ENCODE assay signal across 8 cellular contexts in the genomic region with DNA sequence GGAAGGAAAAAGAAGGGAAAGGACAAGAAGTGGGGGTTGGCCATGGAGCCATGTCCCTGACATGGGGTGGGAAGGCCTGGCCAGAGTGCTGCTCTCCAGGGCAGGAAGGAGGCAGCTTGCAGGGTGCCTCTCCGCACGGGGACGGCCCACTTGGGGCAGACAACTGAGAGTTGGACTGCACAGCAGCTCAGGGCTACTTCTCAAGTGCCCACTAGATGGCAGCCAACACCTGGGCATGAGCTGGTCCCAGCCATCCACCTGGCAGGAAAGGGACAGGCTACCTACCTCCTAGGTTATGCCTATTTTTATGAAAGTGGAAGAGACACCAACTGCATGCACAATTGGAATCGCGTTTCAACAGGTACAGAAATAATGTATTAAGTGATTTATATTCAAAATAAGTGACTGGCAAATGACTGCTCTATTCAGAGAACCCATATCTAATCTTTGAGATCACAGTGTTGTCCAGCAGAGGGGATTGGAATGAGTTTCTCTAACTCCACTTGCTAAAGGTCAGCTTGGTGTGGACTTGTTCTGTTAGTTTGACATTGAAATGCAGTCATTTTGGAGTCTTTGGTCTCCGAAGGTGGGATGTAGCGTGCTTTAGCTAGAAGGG.
DNase-seq lines count a peak whose midpoint lies in the region; ATAC-seq, FAIRE-seq and TF ChIP-seq lines count a peak whose summit lies in the region.

No MANE protein-coding gene starts in this region.

- no peaks in the 10 kb centered on the region for H3K27me3 Mint-ChIP-seq in chondrocyte (ENCODE audit: low read depth)

- peak; percentile 84 for ATAC-seq in GM19023 (IDR thresholded peaks at IDR 0.05; ENCODE audit: unreplicated experiment)
- peak; percentile 85 for ATAC-seq in HG03175 (IDR thresholded peaks at IDR 0.05; ENCODE audit: unreplicated experiment)
- peak; percentile 97 for ATAC-seq in HepG2

- 0% methylated on average over 7 of the region's 7 CpGs for WGBS in HepG2 (ENCODE audit: low lambda C conversion rate)

- H3K9me3 ChIP-seq in HepG2 (ENCODE audit: low read length) = no peaks in the 10 kb centered on the region

- peak; percentile 93 for TF ChIP-seq CTCF in chondrocyte (IDR thresholded peaks at IDR 0.05)
- peak; percentile 98 for TF ChIP-seq CTCF in HepG2 (CRISPR knock-in tag; IDR thresholded peaks at IDR 0.05)

- FAIRE-seq in HepG2 (lab: Jason Lieb, UNC) = peak; percentile 85

- no peak overlapping the region for H3K27ac ChIP-seq in HepG2 (ENCODE audit: extremely low read length, insufficient read depth, low read length)

- intact Hi-C loops in HepG2 (cut with micrococcal nuclease; ENCODE audit: unreplicated experiment) = loop anchor here (1.0 to 2.0 kb wide), 6 partner anchors 510 to 812 kb away; no protein-coding TSS in a partner anchor

- no peak overlapping the region for H3K4me2 ChIP-seq in HepG2 (ENCODE audit: low read depth, low read length)

- in situ Hi-C loops in HepG2 (cut with HindIII; ENCODE audit: extremely low pct_ligation_motif_present, low pct_unique_long_range_greater_than_20kb) = loop anchor here (5.0 kb wide), 2 partner anchors 517 to 767 kb away; no protein-coding TSS in a partner anchor

- peak; percentile 94 for TF ChIP-seq RAD21 in HepG2 (CRISPR knock-in tag; IDR thresholded peaks at IDR 0.05)

- no peak overlapping the region for H3K4me3 Mint-ChIP-seq in chondrocyte (ENCODE audit: unreplicated experiment)

- no peaks in the 10 kb centered on the region; a peak in 2 of 5 replicates for H3K27me3 ChIP-seq in HepG2 (ENCODE audit: control insufficient read depth in 1 of 2, insufficient read depth in 2 of 2, low read length in 2 of 2)

- H3K79me2 ChIP-seq in HepG2 (ENCODE audit: insufficient read depth, low read length) = no peaks in the 10 kb centered on the region

- H3K4me1 Mint-ChIP-seq in chondrocyte (ENCODE audit: low read depth) = peaks cover 14% of the 10 kb centered on the region

- H2AFZ ChIP-seq in HepG2 (ENCODE audit: low read length) = no peak overlapping the region

- no peaks in the 10 kb centered on the region for H3K4me1 ChIP-seq in HepG2 (ENCODE audit: insufficient read depth, low read length)

- CTCF ChIA-PET in HepG2 (lab: Yijun Ruan, JAX; ENCODE audit: low intra/inter-chr PET ratio, low total read pairs) = interaction anchor here (0.7 to 1.9 kb wide), 12 partner anchors 510 to 1064 kb away, joined by 3 to 12 read pairs (median 4); partner anchors contain the start of gene ROR2

- H3K27ac Mint-ChIP-seq in chondrocyte (ENCODE audit: unreplicated experiment) = no peak overlapping the region

- TF ChIP-seq POLR2A in HepG2 (IDR thresholded peaks at IDR 0.05; ENCODE audit: insufficient read depth in 1 of 2, low read depth in 2 of 2, low read length in 2 of 2) = no peak

- no peak overlapping the region for H3K4me3 ChIP-seq in HepG2 (replicated peaks in 1 of 3; ENCODE audit: insufficient read depth in 1 of 3, low read depth in 2 of 3, low read length in 3 of 3)

- no peaks in the 10 kb centered on the region for H3K36me3 Mint-ChIP-seq in chondrocyte (ENCODE audit: low read depth)

- POLR2A ChIA-PET in HepG2 (lab: Yijun Ruan, JAX) = interaction anchor here (1.5 kb wide), 1 partner anchor 510 kb away, joined by 4 read pairs; no protein-coding TSS in a partner anchor

- no peaks in the 10 kb centered on the region for H4K20me1 ChIP-seq in HepG2 (ENCODE audit: insufficient read depth, low read length)

- no peaks in the 10 kb centered on the region for H3K36me3 ChIP-seq in HepG2 (replicated peaks in 1 of 2; ENCODE audit: control insufficient read depth in 1 of 2, insufficient read depth in 2 of 2, low read length in 2 of 2)

- no TSS peak for BruUV-seq in HepG2 (replicated peaks; lab: Mats Ljungman, UMichigan)

- peaks cover 4% of the 10 kb centered on the region for H3K9me3 Mint-ChIP-seq in chondrocyte (ENCODE audit: low read depth)

- no peak for TF ChIP-seq EP300 in HepG2 (IDR thresholded peaks at IDR 0.05; ENCODE audit: low read depth in 2 of 2, low read length in 2 of 2)
- no peak for TF ChIP-seq EP300 in HepG2 (CRISPR knock-in tag; IDR thresholded peaks at IDR 0.05; ENCODE audit: borderline replicate concordance)

- no peak overlapping the region for H3K9ac ChIP-seq in HepG2 (ENCODE audit: insufficient read depth, low read depth, low read length)

- peak; percentile 87 for DNase-seq in Ammon's horn (ENCODE audit: low spot score)
- peak; percentile 40 for DNase-seq in NCI-H345 treated with DMSO at 0.1 percent for 48 hours (lab: John Stamatoyannopoulos, UW; ENCODE audit: unreplicated experiment)
- peak; percentile 84 for DNase-seq in activated CD4-positive, alpha-beta T cell treated with anti-CD3 and anti-CD28 coated beads for 48 hours
- DNase-seq in chondrocyte (ENCODE audit: low spot score) = no peak
- DNase-seq in HepG2 (ENCODE audit: low spot score) = peak; percentile 63
- peak; percentile 54 to 69 (median 59) for DNase-seq in stimulated activated CD4-positive, alpha-beta T cell treated with anti-CD3 and anti-CD28 coated beads, TNF-alpha, amount 100 ng/mL, for 24 hours (ENCODE audit: low read depth in 3 of 3)

TF ChIP-seq in HepG2, 621 proteins besides CTCF, POLR2A, EP300 and RAD21 (continues in another document):
- TF ChIP-seq ZNF746 (CRISPR knock-in tag; IDR thresholded peaks at IDR 0.05) (no peak), ZFP1 (CRISPR knock-in tag; IDR thresholded peaks at IDR 0.05) (no peak), YY1 (IDR thresholded peaks at IDR 0.05; ENCODE audit: insufficient read depth, insufficient replicate concordance, low read depth, low read length) (no peak), ZNF501 (CRISPR knock-in tag; IDR thresholded peaks at IDR 0.05) (peak; percentile 56; the same call in 1 of the 2 replicates), ZNF547 (CRISPR knock-in tag; IDR thresholded peaks at IDR 0.05) (0 out of 2 replicates have a peak, but pooled peaks have one; percentile 35), ZNF687 (CRISPR knock-in tag; IDR thresholded peaks at IDR 0.05) (peak; percentile 34; the same call in 1 of the 2 replicates), STAG1 (CRISPR knock-in tag; IDR thresholded peaks at IDR 0.05) (peak; percentile 99), ZNF296 (CRISPR knock-in tag; conservative IDR thresholded peaks at IDR 0.05) (no peak), ZNF784 (CRISPR knock-in tag; IDR thresholded peaks at IDR 0.05; ENCODE audit: borderline replicate concordance) (peak; percentile 24; the same call in 1 of the 2 replicates), SUZ12 (IDR thresholded peaks at IDR 0.05; ENCODE audit: low read depth, low read length) (no peak), IKZF5 (CRISPR knock-in tag; IDR thresholded peaks at IDR 0.05) (0 out of 2 replicates have a peak, but pooled peaks have one; percentile 31), GATAD1 (CRISPR knock-in tag; IDR thresholded peaks at IDR 0.05) (0 out of 2 replicates have a peak, but pooled peaks have one; percentile 38), KDM2A (CRISPR knock-in tag; IDR thresholded peaks at IDR 0.05; ENCODE audit: borderline replicate concordance, low read depth) (peak; percentile 48; the same call in 1 of the 2 replicates)
